33 cellular contexts compared by ENCODE assay signal in the genomic region with DNA sequence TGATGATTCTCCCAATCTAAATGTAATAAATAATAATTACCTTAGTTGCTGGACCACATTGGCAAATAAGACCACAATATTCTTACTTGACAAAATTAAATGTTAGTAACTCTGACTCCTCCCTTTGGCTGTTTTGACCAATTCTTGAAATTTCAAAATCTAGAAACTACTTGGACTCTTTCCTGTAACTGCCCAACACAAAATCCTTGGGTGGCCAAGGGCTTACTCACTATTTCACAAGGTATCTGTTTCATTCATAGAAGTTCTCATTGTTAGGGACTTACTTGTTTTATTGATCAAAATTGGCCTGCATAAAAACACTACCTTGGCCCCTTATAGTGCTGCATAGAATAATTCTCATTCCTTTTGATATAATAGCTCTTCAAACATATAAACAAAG. TPM values are rescaled to one million over a fixed set of nuclear protein-coding genes. Genes with fewer than 3 reads are reported as not detected.
"Had no signal": no experiment of that assay in that cellular context is flagged by ENCODE, and none has a peak within 500 bp of the region (broad histone marks: within the 10 kb centered on the region; RNA-seq: fewer than 3 reads in every experiment).

No MANE protein-coding gene starts in this region.

- H3K36me3 Mint-ChIP-seq: naive thymus-derived CD4-positive, alpha-beta T cell; natural killer cell treated with Interleukin-12 subunit alpha and Interleukin-12 subunit beta and Interleukin-15 and Interleukin-18, amount 100 ng/mL, for 72 hours; stimulated activated naive B cell treated with anti-CD40 and anti-IgM and Interleukin-4, amounts not matched to agents 10 μg/mL and 1 μg/mL and 100 μg/mL, for 72 hours had no signal

- H3K36me3 ChIP-seq: lower lobe of right lung, ovary, right atrium auricular region, right lobe of liver, stomach, thyroid gland, transverse colon, upper lobe of left lung, vagina had no signal

- FAIRE-seq: keratinocyte had no signal

- H3K9me3 Mint-ChIP-seq: stimulated activated naive B cell treated with anti-CD40 and anti-IgM and Interleukin-4, amounts not matched to agents 10 μg/mL and 1 μg/mL and 100 μg/mL, for 72 hours had no signal

- ATAC-seq: left lobe of liver; left ventricle myocardium superior; lower lobe of right lung; mucosa of descending colon; naive thymus-derived CD4-positive, alpha-beta T cell; natural killer cell treated with Interleukin-12 subunit alpha and Interleukin-12 subunit beta and Interleukin-15 and Interleukin-18, amount 100 ng/mL, for 72 hours; right lobe of liver; stimulated activated naive B cell treated with anti-CD40 and anti-IgM and Interleukin-4, amounts not matched to agents 10 μg/mL and 1 μg/mL and 100 μg/mL, for 72 hours; stimulated activated naive CD8-positive, alpha-beta T cell treated with anti-CD3 and anti-CD28 coated beads, Interleukin-15, Interleukin-2, amounts not matched to agents 100 U/mL and 50 U/mL, for 24 hours had no signal

- H3K27ac ChIP-seq: lower lobe of right lung, ovary, right atrium auricular region, right lobe of liver, skin epidermis, stomach, testis, thyroid gland, transverse colon, upper lobe of left lung, vagina had no signal

- H3K4me1 ChIP-seq: lower lobe of right lung, right atrium auricular region, right lobe of liver, stomach, testis, thyroid gland, upper lobe of left lung, vagina had no signal

- H3K4me3 ChIP-seq: lower lobe of right lung, mucosa of descending colon, ovary, right atrium auricular region, right lobe of liver, skin epidermis, stomach, testis, thyroid gland, transverse colon, upper lobe of left lung, vagina had no signal

- DNase-seq: hypothalamus; kidney glomerular epithelial cell; left cardiac atrium; left ventricle myocardium superior; lower lobe of right lung; mammary epithelial cell; mesenchymal stem cell; midbrain; mucosa of descending colon; naive thymus-derived CD4-positive, alpha-beta T cell; ovary; right lobe of liver; stimulated activated CD4-positive, alpha-beta T cell treated with anti-CD3 and anti-CD28 coated beads, Interleukin-12 subunit alpha, Interleukin-12 subunit beta, amount 100 ng/mL, for 4 hours; stimulated activated CD4-positive, alpha-beta T cell treated with anti-CD3 and anti-CD28 coated beads, Interleukin-15, amount 100 ng/mL, for 24 hours; stimulated activated CD4-positive, alpha-beta T cell treated with anti-CD3 and anti-CD28 coated beads, Interleukin-2, amount 100 ng/mL, for 24 hours; stimulated activated CD4-positive, alpha-beta T cell treated with anti-CD3 and anti-CD28 coated beads, Interleukin-4, amount 100 ng/mL, for 1 hour; stimulated activated naive B cell treated with anti-CD40 and anti-IgM and Interleukin-4, amounts not matched to agents 10 μg/mL and 1 μg/mL and 100 μg/mL, for 72 hours; stimulated activated naive CD8-positive, alpha-beta T cell treated with anti-CD3 and anti-CD28 coated beads, Interleukin-15, Interleukin-2, amounts not matched to agents 100 U/mL and 50 U/mL, for 24 hours; stomach; testis; thyroid gland; transverse colon; upper lobe of left lung had no signal

- H3K4me1 Mint-ChIP-seq: naive thymus-derived CD4-positive, alpha-beta T cell; stimulated activated naive B cell treated with anti-CD40 and anti-IgM and Interleukin-4, amounts not matched to agents 10 μg/mL and 1 μg/mL and 100 μg/mL, for 72 hours had no signal

- H3K27ac Mint-ChIP-seq: naive thymus-derived CD4-positive, alpha-beta T cell; natural killer cell treated with Interleukin-12 subunit alpha and Interleukin-12 subunit beta and Interleukin-15 and Interleukin-18, amount 100 ng/mL, for 72 hours; progenitor cell of endocrine pancreas; stimulated activated naive B cell treated with anti-CD40 and anti-IgM and Interleukin-4, amounts not matched to agents 10 μg/mL and 1 μg/mL and 100 μg/mL, for 72 hours had no signal

- H3K27me3 Mint-ChIP-seq: natural killer cell treated with Interleukin-12 subunit alpha and Interleukin-12 subunit beta and Interleukin-15 and Interleukin-18, amount 100 ng/mL, for 72 hours; progenitor cell of endocrine pancreas had no signal

- H3K4me3 Mint-ChIP-seq: naive thymus-derived CD4-positive, alpha-beta T cell; natural killer cell treated with Interleukin-12 subunit alpha and Interleukin-12 subunit beta and Interleukin-15 and Interleukin-18, amount 100 ng/mL, for 72 hours; stimulated activated naive B cell treated with anti-CD40 and anti-IgM and Interleukin-4, amounts not matched to agents 10 μg/mL and 1 μg/mL and 100 μg/mL, for 72 hours had no signal

- H3K9me3 ChIP-seq: lower lobe of right lung, mucosa of descending colon, ovary, right lobe of liver, stomach, testis, thyroid gland, transverse colon, vagina had no signal

- H3K27me3 ChIP-seq: ovary, right atrium auricular region, right lobe of liver, stomach, testis, thyroid gland, transverse colon, upper lobe of left lung, vagina had no signal

RNA-seq across cellular contexts. Expression of gene CDH20, which starts 19.4 kb away (rescaled TPM):
- total RNA-seq: left lobe of liver, left ventricle myocardium superior, mammary epithelial cell, mucosa of descending colon, myocyte, pulmonary artery endothelial cell, renal cortical epithelial cell, right lobe of liver, vagina had no signal
- polyA plus RNA-seq: keratinocyte, mammary epithelial cell had no signal
